23 cellular contexts compared by ENCODE assay signal in genomic region chr7:1238363-1239331, GRCh38. TPM values are rescaled to one million over a fixed set of nuclear protein-coding genes. Genes with fewer than 3 reads are reported as not detected.
A peak's percentile ranks its signal among the peaks of the same experiment; 100 is the strongest.
DNase-seq lines count a peak whose midpoint lies in the region; ATAC-seq, FAIRE-seq and TF ChIP-seq lines count a peak whose summit lies in the region.
"Had no signal": no experiment of that assay in that cellular context is flagged by ENCODE, and none has a peak within 500 bp of the region (broad histone marks: within the 10 kb centered on the region; RNA-seq: fewer than 3 reads in every experiment).

No MANE protein-coding gene starts in this region.

- no peak for DNase-seq in stimulated activated naive CD8-positive, alpha-beta T cell treated with anti-CD3 and anti-CD28 coated beads, Interleukin-15, amount 100 ng/mL, for 72 hours
- DNase-seq in astrocyte (ENCODE audit: low read depth) (no peak), mesendoderm (peak; percentile 37), NCI-H2227 (lab: John Stamatoyannopoulos, UW; ENCODE audit: unreplicated experiment) (no peak), mucosa of gallbladder (ENCODE audit: low spot score) (no peak)
- DNase-seq: amygdala; dorsolateral prefrontal cortex; GDM1; KG1; midbrain; NCI-H1436 treated with DMSO at 0.1 percent for 48 hours; NCI-H524 treated with DMSO at 0.1 percent for 48 hours; RPMI8226; stimulated activated CD4-positive, alpha-beta T cell treated with anti-CD3 and anti-CD28 coated beads, Interleukin-1b, Interleukin-23, amount 100 ng/mL, for 48 hours; stimulated activated naive CD4-positive, alpha-beta T cell had no signal

- H2BK120ac ChIP-seq in mesendoderm (ENCODE audit: low read depth, low read length) = no peak overlapping the region

- peaks cover 23% of the 10 kb centered on the region for H3K4me1 Mint-ChIP-seq in stimulated activated naive CD8-positive, alpha-beta T cell treated with anti-CD3 and anti-CD28 coated beads, Interleukin-15, Interleukin-2, amounts not matched to agents 100 ng/mL and 50 ng/mL, for 24 hours (ENCODE audit: low read depth)
- H3K4me1 Mint-ChIP-seq in stimulated activated naive CD8-positive, alpha-beta T cell treated with anti-CD3 and anti-CD28 coated beads, Interleukin-15, amount 100 ng/mL, for 72 hours = peaks cover 29% of the 10 kb centered on the region
- H3K4me1 Mint-ChIP-seq in astrocyte (ENCODE audit: low read depth, unreplicated experiment) = no peaks in the 10 kb centered on the region

- H3K27me3 ChIP-seq in astrocyte (ENCODE audit: insufficient read depth, low read length) (peaks cover 76% of the 10 kb centered on the region), mesendoderm (ENCODE audit: insufficient read depth, low read length, poor library complexity) (peaks cover 92% of the 10 kb centered on the region)

- H2BK5ac ChIP-seq in mesendoderm (ENCODE audit: low read length) = no peak overlapping the region

- no peak for FAIRE-seq in astrocyte (lab: Jason Lieb, UNC)

- no peak overlapping the region for H2AFZ ChIP-seq in astrocyte (ENCODE audit: low read depth, low read length)

- H3K9me3 Mint-ChIP-seq in stimulated activated naive CD8-positive, alpha-beta T cell treated with anti-CD3 and anti-CD28 coated beads, Interleukin-15, Interleukin-2, amounts not matched to agents 100 ng/mL and 50 ng/mL, for 24 hours = no peaks in the 10 kb centered on the region
- H3K9me3 Mint-ChIP-seq in stimulated activated naive CD8-positive, alpha-beta T cell treated with anti-CD3 and anti-CD28 coated beads, Interleukin-15, amount 100 ng/mL, for 72 hours = no peaks in the 10 kb centered on the region
- H3K9me3 Mint-ChIP-seq in astrocyte (ENCODE audit: unreplicated experiment) = peaks cover 26% of the 10 kb centered on the region

- H3K27ac Mint-ChIP-seq in stimulated activated naive CD8-positive, alpha-beta T cell treated with anti-CD3 and anti-CD28 coated beads, Interleukin-15, Interleukin-2, amounts not matched to agents 100 ng/mL and 50 ng/mL, for 24 hours = peak overlapping the region; percentile 16
- H3K27ac Mint-ChIP-seq in stimulated activated naive CD8-positive, alpha-beta T cell treated with anti-CD3 and anti-CD28 coated beads, Interleukin-15, amount 100 ng/mL, for 72 hours = peak overlapping the region in 1 of 2 donors; percentile 42
- H3K27ac Mint-ChIP-seq in astrocyte (ENCODE audit: unreplicated experiment) = peak overlapping the region; percentile 41

- no peaks in the 10 kb centered on the region for H3K4me1 ChIP-seq in astrocyte (ENCODE audit: insufficient read depth, low read length)
- no peaks in the 10 kb centered on the region for H3K4me1 ChIP-seq in mesendoderm (ENCODE audit: control insufficient read depth, low read depth, low read length)
- H3K4me1 ChIP-seq: HAP-1, prostate gland had no signal

- H3K18ac ChIP-seq in mesendoderm (ENCODE audit: low read length) = no peak overlapping the region

- H3K27me3 Mint-ChIP-seq in stimulated activated naive CD8-positive, alpha-beta T cell treated with anti-CD3 and anti-CD28 coated beads, Interleukin-15, Interleukin-2, amounts not matched to agents 100 ng/mL and 50 ng/mL, for 24 hours = peaks cover 57% of the 10 kb centered on the region
- peaks cover 88% of the 10 kb centered on the region for H3K27me3 Mint-ChIP-seq in stimulated activated naive CD8-positive, alpha-beta T cell treated with anti-CD3 and anti-CD28 coated beads, Interleukin-15, amount 100 ng/mL, for 72 hours
- H3K27me3 Mint-ChIP-seq in astrocyte (ENCODE audit: low read depth, unreplicated experiment) = peaks cover 51% of the 10 kb centered on the region

- H3K23ac ChIP-seq in mesendoderm (ENCODE audit: low read length) = no peak overlapping the region

- H3K4me2 ChIP-seq in astrocyte (ENCODE audit: low read length) (no peak overlapping the region), mesendoderm (ENCODE audit: low read length) (no peak overlapping the region)

- H3K79me1 ChIP-seq in mesendoderm (ENCODE audit: low read length) = no peaks in the 10 kb centered on the region

- no peaks in the 10 kb centered on the region for H3K36me3 ChIP-seq in astrocyte (ENCODE audit: insufficient read depth, low read length)
- H3K36me3 ChIP-seq in mesendoderm (ENCODE audit: control insufficient read depth, insufficient read depth, low read length) = no peaks in the 10 kb centered on the region
- H3K36me3 ChIP-seq: HAP-1, heart left ventricle, left lung, prostate gland had no signal

- ATAC-seq in stimulated activated naive CD8-positive, alpha-beta T cell treated with anti-CD3 and anti-CD28 coated beads, Interleukin-15, amount 100 ng/mL, for 72 hours = no peak
- no peak for ATAC-seq in GM21390 (IDR thresholded peaks at IDR 0.05; ENCODE audit: unreplicated experiment)
- ATAC-seq: heart left ventricle, left lung had no signal

- no peak overlapping the region for H3K56ac ChIP-seq in mesendoderm (ENCODE audit: low read length)

- no peak overlapping the region for H3K4ac ChIP-seq in mesendoderm (ENCODE audit: low read depth, low read length)

- H3K27ac ChIP-seq in astrocyte (ENCODE audit: low read depth, low read length) (no peak overlapping the region), mesendoderm (ENCODE audit: low read depth, low read length) (no peak overlapping the region)
- H3K27ac ChIP-seq: epithelial cell of prostate, heart left ventricle, left lung, prostate gland had no signal

- H4K8ac ChIP-seq in mesendoderm (ENCODE audit: low read depth, low read length) = no peak overlapping the region

- no peak overlapping the region for H2AK5ac ChIP-seq in mesendoderm (ENCODE audit: low read length)

- H4K20me1 ChIP-seq in astrocyte (ENCODE audit: insufficient read depth, low read length) = peaks cover 18% of the 10 kb centered on the region

- peaks cover 6% of the 10 kb centered on the region for H3K36me3 Mint-ChIP-seq in stimulated activated naive CD8-positive, alpha-beta T cell treated with anti-CD3 and anti-CD28 coated beads, Interleukin-15, Interleukin-2, amounts not matched to agents 100 ng/mL and 50 ng/mL, for 24 hours (ENCODE audit: low read depth)
- peaks cover 5% of the 10 kb centered on the region for H3K36me3 Mint-ChIP-seq in astrocyte (ENCODE audit: low read depth, unreplicated experiment)

- TF ChIP-seq CTCF in astrocyte (IDR thresholded peaks at IDR 0.05; ENCODE audit: insufficient read depth, low read depth, low read length) = no peak

- H3K4me3 ChIP-seq in astrocyte (ENCODE audit: insufficient read depth, low read depth, low read length) = no peak overlapping the region
- H3K4me3 ChIP-seq in mesendoderm (ENCODE audit: low read length) = no peak overlapping the region
- H3K4me3 ChIP-seq: HAP-1, heart left ventricle, left lung, prostate gland had no signal

- peaks cover 11% of the 10 kb centered on the region for H3K9me3 ChIP-seq in astrocyte (ENCODE audit: insufficient read depth, low read depth, low read length)
- H3K9me3 ChIP-seq: HAP-1, heart left ventricle, left lung, prostate gland had no signal

- no peak overlapping the region for H3K4me3 Mint-ChIP-seq in stimulated activated naive CD8-positive, alpha-beta T cell treated with anti-CD3 and anti-CD28 coated beads, Interleukin-15, Interleukin-2, amounts not matched to agents 100 ng/mL and 50 ng/mL, for 24 hours
- no peak overlapping the region for H3K4me3 Mint-ChIP-seq in stimulated activated naive CD8-positive, alpha-beta T cell treated with anti-CD3 and anti-CD28 coated beads, Interleukin-15, amount 100 ng/mL, for 72 hours
- H3K4me3 Mint-ChIP-seq in astrocyte (ENCODE audit: unreplicated experiment) = no peak overlapping the region

- no peaks in the 10 kb centered on the region for H3K79me2 ChIP-seq in astrocyte (ENCODE audit: insufficient read depth, low read length)
- no peaks in the 10 kb centered on the region for H3K79me2 ChIP-seq in mesendoderm (ENCODE audit: control insufficient read depth, insufficient read depth, low read length)

- WGBS in mesendoderm (ENCODE audit: extremely low coverage, insufficient coverage, low lambda C conversion rate) = no CpG with 5 or more reads among the region's 41 CpGs

- H3K9ac ChIP-seq in astrocyte (ENCODE audit: low read length) (no peak overlapping the region), mesendoderm (ENCODE audit: low read length) (no peak overlapping the region)

- H2BK15ac ChIP-seq in mesendoderm (replicated peaks; ENCODE audit: low read depth) = no peak overlapping the region

- no peak overlapping the region for H4K5ac ChIP-seq in mesendoderm (ENCODE audit: low read length)

RNA-seq across cellular contexts. Expression of gene UNCX, which starts 6.0 kb away (rescaled TPM):
- total RNA-seq in astrocyte (not detected in 2 replicates), mucosa of gallbladder (not detected)
- not detected for polyA plus RNA-seq in mesendoderm (2013, experiment 1 of 2)
- polyA plus RNA-seq in mesendoderm (2013, experiment 2 of 2) = not detected
- total RNA-seq: cardiac septum, dorsolateral prefrontal cortex, heart left ventricle, left lung, prostate gland had no signal
- polyA plus RNA-seq: heart left ventricle had no signal
